23 cellular contexts compared by ENCODE assay signal in genomic region chr2:199870581-199870980, GRCh38.
"Had no signal": no experiment of that assay in that cellular context is flagged by ENCODE, and none has a peak within 500 bp of the region (broad histone marks: within the 10 kb centered on the region; RNA-seq: fewer than 3 reads in every experiment).

No MANE protein-coding gene starts in this region.

- H3K27ac ChIP-seq: breast epithelium, gastroesophageal sphincter, right lobe of liver, skin epidermis, stomach, suprapubic skin, tibial nerve had no signal

- H3K27me3 ChIP-seq: breast epithelium, right lobe of liver, stomach, suprapubic skin, tibial nerve had no signal

- H3K36me3 ChIP-seq: breast epithelium, gastroesophageal sphincter, right lobe of liver, stomach, suprapubic skin, tibial nerve had no signal

- H3K4me3 ChIP-seq: breast epithelium, gastroesophageal sphincter, right lobe of liver, skin epidermis, stomach, suprapubic skin, tibial nerve had no signal

- H3K36me3 Mint-ChIP-seq: stimulated activated effector memory CD8-positive, alpha-beta T cell treated with anti-CD3 and anti-CD28 coated beads, Interleukin-12 subunit alpha, Interleukin-12 subunit beta, amount 100 ng/mL, for 72 hours had no signal

- DNase-seq: activated CD4-positive, alpha-beta T cell treated with anti-CD3 and anti-CD28 coated beads for 4 hours; activated CD4-positive, alpha-beta T cell treated with anti-CD3 and anti-CD28 coated beads, Interleukin-2, amount 50 U/mL, for 48 hours; activated CD4-positive, CD25-positive, alpha-beta regulatory T cell; activated naive CD4-positive, alpha-beta T cell treated with Interleukin-2 at 50 U/mL for 16 hours; activated naive CD8-positive, alpha-beta T cell treated with anti-CD3 and anti-CD28 coated beads for 36 hours; activated T-cell treated with anti-CD3 and anti-CD28 coated beads, Interleukin-2, amount 50 U/mL, for 48 hours; amniotic stem cell; cortex of kidney; erythroblast; head of caudate nucleus; left colon; mesenchymal stem cell; right lobe of liver; stimulated activated CD4-positive, alpha-beta T cell treated with anti-CD3 and anti-CD28 coated beads, Interleukin-1b, Interleukin-23, amount 100 ng/mL, for 48 hours; stomach; T-helper 17 cell had no signal

- H3K4me1 ChIP-seq: breast epithelium, gastroesophageal sphincter, right lobe of liver, stomach, suprapubic skin, tibial nerve had no signal

- H3K9me3 Mint-ChIP-seq: stimulated activated effector memory CD8-positive, alpha-beta T cell treated with anti-CD3 and anti-CD28 coated beads, Interleukin-12 subunit alpha, Interleukin-12 subunit beta, amount 100 ng/mL, for 72 hours had no signal

- H3K9me3 ChIP-seq: right lobe of liver, suprapubic skin had no signal

- H3K4me3 Mint-ChIP-seq: activated naive CD8-positive, alpha-beta T cell treated with anti-CD3 and anti-CD28 coated beads for 36 hours; nephron; stimulated activated effector memory CD8-positive, alpha-beta T cell treated with anti-CD3 and anti-CD28 coated beads, Interleukin-12 subunit alpha, Interleukin-12 subunit beta, amount 100 ng/mL, for 72 hours; T-helper 17 cell had no signal

- H3K4me1 Mint-ChIP-seq: activated naive CD8-positive, alpha-beta T cell treated with anti-CD3 and anti-CD28 coated beads for 36 hours; nephron; stimulated activated effector memory CD8-positive, alpha-beta T cell treated with anti-CD3 and anti-CD28 coated beads, Interleukin-12 subunit alpha, Interleukin-12 subunit beta, amount 100 ng/mL, for 72 hours; T-helper 17 cell had no signal

- H3K27ac Mint-ChIP-seq: activated naive CD8-positive, alpha-beta T cell treated with anti-CD3 and anti-CD28 coated beads for 36 hours; nephron; stimulated activated effector memory CD8-positive, alpha-beta T cell treated with anti-CD3 and anti-CD28 coated beads, Interleukin-12 subunit alpha, Interleukin-12 subunit beta, amount 100 ng/mL, for 72 hours; T-helper 17 cell had no signal
